ENCODE assay signal across 9 cellular contexts in genomic region chr17:60652484-60653247, GRCh38.
A peak's percentile ranks its signal among the peaks of the same experiment; 100 is the strongest.
DNase-seq lines count a peak whose midpoint lies in the region; ATAC-seq and TF ChIP-seq lines count a peak whose summit lies in the region.
"Had no signal": no experiment of that assay in that cellular context is flagged by ENCODE, and none has a peak within 500 bp of the region (broad histone marks: within the 10 kb centered on the region; RNA-seq: fewer than 3 reads in every experiment).

No MANE protein-coding gene starts in this region.

- peak; percentile 46 for DNase-seq in GM12864 (ENCODE audit: low read depth)
- DNase-seq in SIG-M5 (lab: John Stamatoyannopoulos, UW), result peak; percentile 26
- no peak for DNase-seq in NCI-H526 (lab: John Stamatoyannopoulos, UW)
- DNase-seq in stimulated activated CD4-positive, alpha-beta T cell treated with anti-CD3 and anti-CD28 coated beads, Interleukin-4, amount 100 ng/mL, for 24 hours, result no peak
- DNase-seq in globus pallidus (ENCODE audit: low spot score), result no peak
- DNase-seq: hippocampal formation had no signal

- ATAC-seq in GM19455 (IDR thresholded peaks at IDR 0.05; ENCODE audit: unreplicated experiment) (peak; percentile 80), HG03064 (IDR thresholded peaks at IDR 0.05; ENCODE audit: low read depth, unreplicated experiment) (peak; percentile 90), GM18868 (IDR thresholded peaks at IDR 0.05; ENCODE audit: unreplicated experiment) (no peak)

- TF ChIP-seq CTCF in GM12864 (IDR thresholded peaks at IDR 0.05; ENCODE audit: low read depth, low read length, missing control alignments), result no peak

- no peak overlapping the region for H3K4me3 ChIP-seq in GM12864 (ENCODE audit: low read depth, low read length)

Comparison
In these comparisons a context has a peak if more than half of its experiments do, and no peak if none do; other contexts are left out.
1. DNase-seq: peak in GM12864 (single experiment) and SIG-M5 (single experiment); none in NCI-H526 (0 of 2), stimulated activated CD4-positive, alpha-beta T cell treated with anti-CD3 and anti-CD28 coated beads, Interleukin-4, amount 100 ng/mL, for 24 hours (single experiment) and globus pallidus (single experiment).